Comparison of ENCODE assay signal across 1 cellular context in the genomic region with DNA sequence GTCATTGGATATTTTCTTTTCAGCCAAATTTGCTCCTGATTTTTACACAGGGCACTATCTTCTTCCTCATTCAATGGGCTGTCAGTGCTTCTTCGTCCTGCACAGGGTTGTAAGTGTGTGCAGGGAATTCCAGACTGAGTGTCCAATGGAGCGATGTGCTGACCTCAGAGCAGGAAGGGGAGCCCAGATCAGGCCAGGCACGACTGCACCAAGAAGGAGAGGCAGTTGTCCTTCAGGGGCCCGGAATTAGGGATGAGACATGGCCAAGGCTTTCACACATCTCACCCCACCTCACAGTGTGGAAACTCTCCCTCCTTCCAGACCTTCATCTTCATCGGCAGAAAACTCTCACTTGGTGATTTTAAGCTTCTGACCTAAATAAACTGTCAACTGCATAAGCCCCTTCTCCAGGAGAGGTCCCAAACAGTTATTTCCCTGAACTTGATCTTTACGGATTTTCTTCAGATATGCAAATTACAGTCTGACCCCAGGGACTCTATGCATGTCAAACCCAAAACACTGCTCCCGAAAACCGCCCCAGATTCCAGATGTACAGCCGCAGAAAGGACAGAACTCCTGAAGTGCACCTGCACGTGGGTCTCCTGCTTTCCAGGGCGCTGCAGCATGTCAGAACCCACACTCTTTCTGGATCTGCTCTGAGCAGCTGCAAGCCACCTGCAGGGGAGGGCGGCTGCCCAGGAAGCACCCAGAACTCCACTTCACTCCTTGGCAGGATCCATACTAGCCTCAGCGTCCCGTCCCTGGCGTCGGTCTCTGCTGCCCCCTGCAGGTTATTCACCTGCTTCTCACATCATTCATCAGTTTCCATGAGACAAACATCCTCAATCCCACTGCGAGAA.
A peak's percentile ranks its signal among the peaks of the same experiment; 100 is the strongest.
TF ChIP-seq lines count a peak whose summit lies in the region.

No MANE protein-coding gene starts in this region.

TF ChIP-seq in HEK293, 187 proteins besides CTCF, POLR2A, EP300 and RAD21 (continued from another document):
- TF ChIP-seq, protein P1, sequence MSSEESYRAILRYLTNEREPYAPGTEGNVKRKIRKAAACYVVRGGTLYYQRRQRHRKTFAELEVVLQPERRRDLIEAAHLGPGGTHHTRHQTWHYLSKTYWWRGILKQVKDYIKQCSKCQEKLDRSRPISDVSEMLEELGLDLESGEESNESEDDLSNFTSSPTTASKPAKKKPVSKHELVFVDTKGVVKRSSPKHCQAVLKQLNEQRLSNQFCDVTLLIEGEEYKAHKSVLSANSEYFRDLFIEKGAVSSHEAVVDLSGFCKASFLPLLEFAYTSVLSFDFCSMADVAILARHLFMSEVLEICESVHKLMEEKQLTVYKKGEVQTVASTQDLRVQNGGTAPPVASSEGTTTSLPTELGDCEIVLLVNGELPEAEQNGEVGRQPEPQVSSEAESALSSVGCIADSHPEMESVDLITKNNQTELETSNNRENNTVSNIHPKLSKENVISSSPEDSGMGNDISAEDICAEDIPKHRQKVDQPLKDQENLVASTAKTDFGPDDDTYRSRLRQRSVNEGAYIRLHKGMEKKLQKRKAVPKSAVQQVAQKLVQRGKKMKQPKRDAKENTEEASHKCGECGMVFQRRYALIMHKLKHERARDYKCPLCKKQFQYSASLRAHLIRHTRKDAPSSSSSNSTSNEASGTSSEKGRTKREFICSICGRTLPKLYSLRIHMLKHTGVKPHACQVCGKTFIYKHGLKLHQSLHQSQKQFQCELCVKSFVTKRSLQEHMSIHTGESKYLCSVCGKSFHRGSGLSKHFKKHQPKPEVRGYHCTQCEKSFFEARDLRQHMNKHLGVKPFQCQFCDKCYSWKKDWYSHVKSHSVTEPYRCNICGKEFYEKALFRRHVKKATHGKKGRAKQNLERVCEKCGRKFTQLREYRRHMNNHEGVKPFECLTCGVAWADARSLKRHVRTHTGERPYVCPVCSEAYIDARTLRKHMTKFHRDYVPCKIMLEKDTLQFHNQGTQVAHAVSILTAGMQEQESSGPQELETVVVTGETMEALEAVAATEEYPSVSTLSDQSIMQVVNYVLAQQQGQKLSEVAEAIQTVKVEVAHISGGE (tag by site-specific recombination; conservative IDR thresholded peaks at IDR 0.05; ENCODE audit: low read depth) = no peak
- no peak for TF ChIP-seq ZNF530 (tag by site-specific recombination; IDR thresholded peaks at IDR 0.05; ENCODE audit: low read depth)
- no peak for TF ChIP-seq ZNF335 (tag by site-specific recombination; conservative IDR thresholded peaks at IDR 0.05)
- TF ChIP-seq ZNF416 (tag by site-specific recombination; IDR thresholded peaks at IDR 0.05) = no peak
- TF ChIP-seq, protein P2, sequence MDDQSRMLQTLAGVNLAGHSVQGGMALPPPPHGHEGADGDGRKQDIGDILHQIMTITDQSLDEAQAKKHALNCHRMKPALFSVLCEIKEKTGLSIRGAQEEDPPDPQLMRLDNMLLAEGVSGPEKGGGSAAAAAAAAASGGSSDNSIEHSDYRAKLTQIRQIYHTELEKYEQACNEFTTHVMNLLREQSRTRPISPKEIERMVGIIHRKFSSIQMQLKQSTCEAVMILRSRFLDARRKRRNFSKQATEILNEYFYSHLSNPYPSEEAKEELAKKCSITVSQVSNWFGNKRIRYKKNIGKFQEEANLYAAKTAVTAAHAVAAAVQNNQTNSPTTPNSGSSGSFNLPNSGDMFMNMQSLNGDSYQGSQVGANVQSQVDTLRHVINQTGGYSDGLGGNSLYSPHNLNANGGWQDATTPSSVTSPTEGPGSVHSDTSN (CRISPR knock-in tag; IDR thresholded peaks at IDR 0.05) = no peak
- TF ChIP-seq ZNF558 (tag by site-specific recombination; IDR thresholded peaks at IDR 0.05) = no peak
- peak; percentile 73; the same call in 1 of the 2 replicates for TF ChIP-seq ZNF600 (tag by site-specific recombination; IDR thresholded peaks at IDR 0.05)
